Comparison of ENCODE assay signal across 9 cellular contexts in genomic region chr11:12717851-12718291, GRCh38. TPM values are rescaled to one million over a fixed set of nuclear protein-coding genes. Genes with fewer than 3 reads are reported as not detected.
A peak's percentile ranks its signal among the peaks of the same experiment; 100 is the strongest.
DNase-seq lines count a peak whose midpoint lies in the region; ATAC-seq, FAIRE-seq and TF ChIP-seq lines count a peak whose summit lies in the region.
"Had no signal": no experiment of that assay in that cellular context is flagged by ENCODE, and none has a peak within 500 bp of the region (broad histone marks: within the 10 kb centered on the region; RNA-seq: fewer than 3 reads in every experiment).

No MANE protein-coding gene starts in this region.

- H2AK5ac ChIP-seq in mesenchymal stem cell (ENCODE audit: low read length, severe bottlenecking), result peak overlapping the region; percentile 54

- H3K4me1 ChIP-seq in mesenchymal stem cell (ENCODE audit: control insufficient read depth, insufficient read depth, low read depth, low read length) (peaks cover 36% of the 10 kb centered on the region), small intestine (ENCODE audit: control insufficient read depth in 2 of 2, insufficient read depth in 1 of 2, low read depth in 1 of 2, low read length in 1 of 2) (peaks cover 0 to 2% of the 10 kb centered on the region in 2 donors), colonic mucosa (peaks cover under 1% of the 10 kb centered on the region)

- H3K9me3 Mint-ChIP-seq in T-cell, result no peaks in the 10 kb centered on the region

- H3K27me3 ChIP-seq in mesenchymal stem cell (ENCODE audit: control insufficient read depth in 1 of 2, insufficient read depth in 1 of 2, low read length in 2 of 2), result no peaks in the 10 kb centered on the region
- no peaks in the 10 kb centered on the region for H3K27me3 ChIP-seq in small intestine (ENCODE audit: control insufficient read depth in 2 of 2, insufficient read depth in 2 of 2, low read length in 2 of 2)
- no peaks in the 10 kb centered on the region for H3K27me3 ChIP-seq in colonic mucosa

- CTCF ChIA-PET in T-cell (lab: Charles Lee), result no interaction called here

- no peak for FAIRE-seq in small intestine (lab: Jason Lieb, UNC)

- peak overlapping the region; percentile 49 for H2BK15ac ChIP-seq in mesenchymal stem cell (ENCODE audit: low read depth, poor library complexity, severe bottlenecking)

- no peak overlapping the region for H2BK5ac ChIP-seq in mesenchymal stem cell (ENCODE audit: low read depth, low read length, poor library complexity, severe bottlenecking)

- 89% methylated on average over 5 of the region's 5 CpGs for WGBS in mesenchymal stem cell
- WGBS in small intestine, 3 donors, result 68 to 82% (median 74%) methylated on average over 5 of the region's 5 CpGs

- POLR2A ChIA-PET in T-cell (lab: Charles Lee), result no interaction called here

- H3K4me2 ChIP-seq in mesenchymal stem cell (ENCODE audit: low read length, poor library complexity, severe bottlenecking), result no peak overlapping the region

- peak overlapping the region in 1 of 2 experiments; percentile 13 for H3K18ac ChIP-seq in mesenchymal stem cell (ENCODE audit: low read depth in 1 of 2, low read length in 2 of 2)

- no peak overlapping the region for H3K27ac Mint-ChIP-seq in T-cell

- DNase-seq in T-cell (peak in 32 of 34 experiments; percentile 1 to 62 (median 27)), mesenchymal stem cell (no peak), AG20443 (ENCODE audit: low spot score) (no peak), small intestine (no peak), DMS79 treated with DMSO at 0.1 percent for 48 hours (lab: John Stamatoyannopoulos, UW) (no peak), colonic mucosa (no peak)

- peaks cover 0 to 21% (median 20%) of the 10 kb centered on the region in 3 donors for H3K4me1 Mint-ChIP-seq in T-cell

- H3K9ac ChIP-seq in mesenchymal stem cell (ENCODE audit: low read length), result no peak overlapping the region
- H3K9ac ChIP-seq in colonic mucosa (ENCODE audit: low read depth in 2 of 2, low read length in 2 of 2), result no peak overlapping the region

- H3K36me3 ChIP-seq in mesenchymal stem cell (ENCODE audit: control insufficient read depth in 1 of 2, insufficient read depth in 2 of 2, low read depth in 1 of 2, low read length in 2 of 2) (peaks cover 3 to 16% of the 10 kb centered on the region in 2 experiments), small intestine (ENCODE audit: control insufficient read depth in 2 of 2, insufficient read depth in 2 of 2, low read length in 2 of 2) (no peaks in the 10 kb centered on the region), colonic mucosa (no peaks in the 10 kb centered on the region)
- H3K36me3 ChIP-seq: HAP-1 had no signal

- no peak overlapping the region for H2BK12ac ChIP-seq in mesenchymal stem cell (ENCODE audit: low read length in 2 of 2)

- H2AFZ ChIP-seq in mesenchymal stem cell (ENCODE audit: low read depth, low read length), result no peak overlapping the region

- peaks cover 49 to 58% of the 10 kb centered on the region in 2 donors for H3K27me3 Mint-ChIP-seq in T-cell

- intact Hi-C loops in colonic mucosa (cut with DNase I), result no loop called here

- H3K23ac ChIP-seq in mesenchymal stem cell (ENCODE audit: low read length in 2 of 2), result no peak overlapping the region

- H3K4ac ChIP-seq in mesenchymal stem cell (ENCODE audit: low read depth in 1 of 2, low read length in 2 of 2), result no peak overlapping the region

- no peaks in the 10 kb centered on the region for H3K36me3 Mint-ChIP-seq in T-cell

- no peak overlapping the region for H2BK120ac ChIP-seq in mesenchymal stem cell (ENCODE audit: low read depth, low read length)

- peak overlapping the region in 1 of 3 donors; percentile 21 for H3K4me3 Mint-ChIP-seq in T-cell

- H3K9me3 ChIP-seq in mesenchymal stem cell (ENCODE audit: control insufficient read depth, low read length) (no peaks in the 10 kb centered on the region), small intestine (ENCODE audit: control insufficient read depth, low read depth) (no peaks in the 10 kb centered on the region), colonic mucosa (no peaks in the 10 kb centered on the region)
- H3K9me3 ChIP-seq: HAP-1 had no signal

- H3K4me3 ChIP-seq in mesenchymal stem cell (ENCODE audit: insufficient read depth in 1 of 2, low read depth in 1 of 2, low read length in 2 of 2) (no peak overlapping the region), small intestine (ENCODE audit: low read depth in 1 of 2, low read length in 2 of 2) (no peak overlapping the region), colonic mucosa (no peak overlapping the region)
- H3K4me3 ChIP-seq: HAP-1 had no signal

- no peak overlapping the region for H4K8ac ChIP-seq in mesenchymal stem cell (ENCODE audit: low read length)

- ATAC-seq in GM18508 (IDR thresholded peaks at IDR 0.05; ENCODE audit: insufficient read depth, unreplicated experiment) (peak; percentile 81), HG02678 (IDR thresholded peaks at IDR 0.05; ENCODE audit: unreplicated experiment) (peak; percentile 93), T-cell (replicated peaks in 1 of 4) (peak; percentile 82 to 98 (median 90))

- H4K91ac ChIP-seq in mesenchymal stem cell (ENCODE audit: low read length), result no peak overlapping the region

- peaks cover 24% of the 10 kb centered on the region for H3K79me1 ChIP-seq in mesenchymal stem cell (replicated peaks; ENCODE audit: low read length, poor library complexity, severe bottlenecking)

- H3K27ac ChIP-seq in mesenchymal stem cell (ENCODE audit: low read length, poor library complexity, severe bottlenecking), result peak overlapping the region; percentile 63
- H3K27ac ChIP-seq in small intestine (ENCODE audit: low read depth in 1 of 2, low read length in 1 of 2), result no peak overlapping the region
- H3K27ac ChIP-seq in colonic mucosa, result no peak overlapping the region

- no peak overlapping the region for H3K14ac ChIP-seq in mesenchymal stem cell (ENCODE audit: low read length in 2 of 2)

- no peak for TF ChIP-seq CTCF in colonic mucosa (IDR thresholded peaks at IDR 0.05)

RNA-seq across cellular contexts. Expression of gene TEAD1, which starts 43.6 kb away (rescaled TPM):
- total RNA-seq in T-cell, result under 1 TPM in 4 of 5 donors, not detected in 1; 0.20 to 0.72 (median 0.44) TPM
- polyA plus RNA-seq in mesenchymal stem cell (2013, experiment 1 of 2), result 60.7 TPM
- 58.9 TPM for polyA plus RNA-seq in mesenchymal stem cell (2013, experiment 2 of 2)
- 10 to 100 TPM in 1 of 3 donors, 1 to 10 TPM in 2; 3.2 to 10.9 (median 4.2) TPM for polyA plus RNA-seq in small intestine
- 10 to 100 TPM; 32.7 to 56.7 TPM for total RNA-seq in colonic mucosa

Comparison
In these comparisons a context has a peak if more than half of its experiments do, and no peak if none do; other contexts are left out.
1. DNase-seq: peak in T-cell (32 of 34); none in mesenchymal stem cell (single experiment), AG20443 (single experiment), small intestine (single experiment), DMS79 treated with DMSO at 0.1 percent for 48 hours (single experiment) and colonic mucosa (single experiment).
2. RNA of gene TEAD1, which starts 43.6 kb away (total RNA-seq): 32.7 to 56.7 TPM in colonic mucosa; 0.20 to 0.72 TPM in T-cell; every median in the first group is over 10 times any median in the second.
3. Peak in every context shown above with its lines, with median percentiles within 50 percentile points of each other: ATAC-seq.